In genomic region chr5:79990205-79990597, GRCh38 we compare ENCODE assay signal across 8 cellular contexts. TPM values are rescaled to one million over a fixed set of nuclear protein-coding genes. Genes with fewer than 3 reads are reported as not detected.
A peak's percentile ranks its signal among the peaks of the same experiment; 100 is the strongest.
DNase-seq lines count a peak whose midpoint lies in the region; ATAC-seq and TF ChIP-seq lines count a peak whose summit lies in the region.

No MANE protein-coding gene starts in this region.

- peaks cover 2% of the 10 kb centered on the region for H3K27me3 Mint-ChIP-seq in activated naive CD8-positive, alpha-beta T cell

- peaks cover 48% of the 10 kb centered on the region for H3K4me1 Mint-ChIP-seq in activated naive CD8-positive, alpha-beta T cell (ENCODE audit: low read depth)

- H3K4me3 Mint-ChIP-seq in activated naive CD8-positive, alpha-beta T cell: peak overlapping the region; percentile 98

- H3K4me1 ChIP-seq in left ventricle myocardium inferior: peaks cover 28% of the 10 kb centered on the region
- peaks cover 3% of the 10 kb centered on the region for H3K4me1 ChIP-seq in upper lobe of right lung

- peak overlapping the region; percentile 100 for H3K27ac Mint-ChIP-seq in activated naive CD8-positive, alpha-beta T cell

- DNase-seq in left ventricle myocardium inferior: no peak
- DNase-seq in Right ventricle myocardium superior: no peak
- no peak for DNase-seq in kidney epithelial cell (ENCODE audit: low read depth)
- no peak for DNase-seq in upper lobe of right lung
- no peak for DNase-seq in stimulated activated CD4-positive, alpha-beta T cell treated with anti-CD3 and anti-CD28 coated beads, Interleukin-2, amount 100 ng/mL, for 24 hours
- no peak for DNase-seq in NK-92 treated with Interleukin-12 subunit alpha and Interleukin-12 subunit beta, amount 100 ng/mL, for 24 hours (lab: John Stamatoyannopoulos, UW)

- H3K9me3 ChIP-seq in left ventricle myocardium inferior (replicated peaks): no peaks in the 10 kb centered on the region
- no peaks in the 10 kb centered on the region for H3K9me3 ChIP-seq in upper lobe of right lung

- H3K4me3 ChIP-seq in left ventricle myocardium inferior (peak overlapping the region; percentile 93), kidney epithelial cell (ENCODE audit: low read depth, low read length) (peak overlapping the region; percentile 99), upper lobe of right lung (peak overlapping the region; percentile 84)

- H3K27ac ChIP-seq in left ventricle myocardium inferior (replicated peaks) (peak overlapping the region; percentile 90), upper lobe of right lung (peak overlapping the region; percentile 74)

- peaks cover 16% of the 10 kb centered on the region for H3K36me3 Mint-ChIP-seq in activated naive CD8-positive, alpha-beta T cell

- intact Hi-C loops in left ventricle myocardium inferior (cut with micrococcal nuclease) (no loop called here), Right ventricle myocardium superior (cut with DNase I) (no loop called here), upper lobe of right lung (cut with DNase I) (no loop called here)

- H3K27me3 ChIP-seq in left ventricle myocardium inferior (ENCODE audit: low read depth) (no peaks in the 10 kb centered on the region), kidney epithelial cell (ENCODE audit: control insufficient read depth, insufficient read depth, low read length) (no peaks in the 10 kb centered on the region), upper lobe of right lung (no peaks in the 10 kb centered on the region)

- ATAC-seq in Right ventricle myocardium superior (ENCODE audit: poor library complexity) (no peak), HG03064 (IDR thresholded peaks at IDR 0.05; ENCODE audit: low read depth, unreplicated experiment) (peak; percentile 49), upper lobe of right lung (no peak)

- no peaks in the 10 kb centered on the region for H3K9me3 Mint-ChIP-seq in activated naive CD8-positive, alpha-beta T cell (ENCODE audit: low read depth)

- TF ChIP-seq CTCF in left ventricle myocardium inferior (IDR thresholded peaks at IDR 0.05; ENCODE audit: borderline replicate concordance) (no peak), kidney epithelial cell (IDR thresholded peaks at IDR 0.05; ENCODE audit: insufficient read depth, low read length, poor library complexity, severe bottlenecking) (no peak), upper lobe of right lung (IDR thresholded peaks at IDR 0.05) (no peak)

- H3K36me3 ChIP-seq in left ventricle myocardium inferior (peaks cover 40% of the 10 kb centered on the region), kidney epithelial cell (ENCODE audit: control insufficient read depth, insufficient read depth, low read length) (no peaks in the 10 kb centered on the region), upper lobe of right lung (peaks cover 34% of the 10 kb centered on the region)

RNA-seq across cellular contexts. Expression of gene MTX3, which starts 0.9 kb away (rescaled TPM):
- 10.4 TPM for total RNA-seq in left ventricle myocardium inferior
- total RNA-seq in Right ventricle myocardium superior: 8.2 TPM
- total RNA-seq in kidney epithelial cell: 12.8 and 16.8 TPM in 2 replicates
- 14.9 TPM for total RNA-seq in upper lobe of right lung

RNA-seq across cellular contexts. Expression of gene THBS4, which starts 44.9 kb away (rescaled TPM):
- total RNA-seq in left ventricle myocardium inferior (51.4 TPM), Right ventricle myocardium superior (24.6 TPM), kidney epithelial cell (2.6 and 2.9 TPM in 2 replicates), upper lobe of right lung (1.2 TPM)
